Comparison of ENCODE assay signal across 1 cellular context in genomic region chr6:116500969-116501433, GRCh38.
TF ChIP-seq lines count a peak whose summit lies in the region.

No MANE protein-coding gene starts in this region.

TF ChIP-seq in HEK293, 187 proteins besides CTCF, POLR2A, EP300 and RAD21 (continued from another document and continues in another):
- TF ChIP-seq ZBTB44 (tag by site-specific recombination; IDR thresholded peaks at IDR 0.05) (no peak), ZNF610 (tag by site-specific recombination; IDR thresholded peaks at IDR 0.05; ENCODE audit: borderline replicate concordance) (no peak), ZNF677 (tag by site-specific recombination; IDR thresholded peaks at IDR 0.05) (no peak), ZNF2 (tag by site-specific recombination; IDR thresholded peaks at IDR 0.05) (no peak), ZNF629 (tag by site-specific recombination; IDR thresholded peaks at IDR 0.05) (no peak), IKZF3 (tag by site-specific recombination; IDR thresholded peaks at IDR 0.05) (no peak), ZNF132 (tag by site-specific recombination; IDR thresholded peaks at IDR 0.05; ENCODE audit: borderline replicate concordance) (no peak), ZNF146 (tag by site-specific recombination; IDR thresholded peaks at IDR 0.05) (no peak), SP7 (tag by site-specific recombination; IDR thresholded peaks at IDR 0.05) (no peak), ZBTB6 (tag by site-specific recombination; IDR thresholded peaks at IDR 0.05) (no peak), YY2 (tag by site-specific recombination; IDR thresholded peaks at IDR 0.05) (no peak), ZNF670 (tag by site-specific recombination; IDR thresholded peaks at IDR 0.05; ENCODE audit: low read depth) (no peak), ZNF596 (tag by site-specific recombination; IDR thresholded peaks at IDR 0.05) (no peak), ELK4 (IDR thresholded peaks at IDR 0.05; ENCODE audit: borderline replicate concordance, low read depth, low read length) (no peak), ZNF426 (tag by site-specific recombination; IDR thresholded peaks at IDR 0.05) (no peak), ZNF184 (tag by site-specific recombination; IDR thresholded peaks at IDR 0.05) (no peak), ZBTB7A (tag by site-specific recombination; IDR thresholded peaks at IDR 0.05; ENCODE audit: low read depth) (no peak), ZNF624 (tag by site-specific recombination; IDR thresholded peaks at IDR 0.05) (no peak), ZSCAN5A (tag by site-specific recombination; IDR thresholded peaks at IDR 0.05) (no peak), GLIS1 (tag by site-specific recombination; IDR thresholded peaks at IDR 0.05) (no peak), ZNF837 (tag by site-specific recombination; IDR thresholded peaks at IDR 0.05) (no peak), ZNF311 (tag by site-specific recombination; IDR thresholded peaks at IDR 0.05; ENCODE audit: borderline replicate concordance) (no peak), FEZF1 (tag by site-specific recombination; IDR thresholded peaks at IDR 0.05) (peak; percentile 20; the same call in 1 of the 2 replicates), PRDM2 (tag by site-specific recombination; IDR thresholded peaks at IDR 0.05; ENCODE audit: borderline replicate concordance) (no peak), ZNF398 (tag by site-specific recombination; IDR thresholded peaks at IDR 0.05) (no peak), ZNF248 (tag by site-specific recombination; IDR thresholded peaks at IDR 0.05) (no peak), GLI4 (tag by site-specific recombination; IDR thresholded peaks at IDR 0.05) (no peak), ZNF792 (tag by site-specific recombination; IDR thresholded peaks at IDR 0.05) (no peak), REPIN1 (tag by site-specific recombination; IDR thresholded peaks at IDR 0.05; ENCODE audit: low read depth) (no peak), ZNF571 (tag by site-specific recombination; IDR thresholded peaks at IDR 0.05) (no peak), ZIC2 (tag by site-specific recombination; IDR thresholded peaks at IDR 0.05) (peak; percentile 54), KLF8 (tag by site-specific recombination; IDR thresholded peaks at IDR 0.05) (no peak), ZNF843 (tag by site-specific recombination; IDR thresholded peaks at IDR 0.05) (no peak), ZNF280C (tag by site-specific recombination; IDR thresholded peaks at IDR 0.05) (no peak), ZNF133 (tag by site-specific recombination; IDR thresholded peaks at IDR 0.05) (no peak), GFI1B (tag by site-specific recombination; IDR thresholded peaks at IDR 0.05) (0 out of 2 replicates have a peak, but pooled peaks have one; percentile 6), ZNF211 (tag by site-specific recombination; IDR thresholded peaks at IDR 0.05; ENCODE audit: low read depth) (no peak), ZNF16 (tag by site-specific recombination; IDR thresholded peaks at IDR 0.05; ENCODE audit: low read depth) (no peak), OVOL3 (tag by site-specific recombination; IDR thresholded peaks at IDR 0.05) (no peak), YY1 (tag by site-specific recombination; IDR thresholded peaks at IDR 0.05) (peak; percentile 60; the same call in 1 of the 2 replicates), KLF1 (tag by site-specific recombination; IDR thresholded peaks at IDR 0.05) (peak; percentile 68), ZNF626 (tag by site-specific recombination; IDR thresholded peaks at IDR 0.05) (no peak), ZNF48 (tag by site-specific recombination; IDR thresholded peaks at IDR 0.05) (no peak), ZNF544 (tag by site-specific recombination; IDR thresholded peaks at IDR 0.05) (no peak), ZBTB26 (tag by site-specific recombination; optimal IDR thresholded peaks at IDR 0.05) (no peak), ZNF704 (tag by site-specific recombination; IDR thresholded peaks at IDR 0.05) (no peak), ZNF658 (tag by site-specific recombination; IDR thresholded peaks at IDR 0.05) (no peak), ATF2 (tag by site-specific recombination; IDR thresholded peaks at IDR 0.05; ENCODE audit: low read depth) (no peak), SCRT2 (tag by site-specific recombination; IDR thresholded peaks at IDR 0.05) (no peak)
